13 cellular contexts compared by ENCODE assay signal in genomic region chr6:1595271-1596087, GRCh38. TPM values are rescaled to one million over a fixed set of nuclear protein-coding genes. Genes with fewer than 3 reads are reported as not detected.
DNase-seq lines count a peak whose midpoint lies in the region; ATAC-seq and TF ChIP-seq lines count a peak whose summit lies in the region.
"Had no signal": no experiment of that assay in that cellular context is flagged by ENCODE, and none has a peak within 500 bp of the region (broad histone marks: within the 10 kb centered on the region; RNA-seq: fewer than 3 reads in every experiment).

No MANE protein-coding gene starts in this region.

- no peak for TF ChIP-seq RAD21 in HCT116 (IDR thresholded peaks at IDR 0.05; ENCODE audit: low read depth)

- BruUV-seq in HCT116 (replicated peaks; lab: Mats Ljungman, UMichigan), result no TSS peak

- H3K9me3 ChIP-seq in HCT116 (ENCODE audit: control insufficient read depth in 1 of 2, insufficient read depth in 1 of 2, low read depth in 1 of 2, low read length in 2 of 2), result no peaks in the 10 kb centered on the region
- H3K9me3 ChIP-seq in OCI-LY3 (ENCODE audit: insufficient read depth, low read length), result no peaks in the 10 kb centered on the region
- no peaks in the 10 kb centered on the region for H3K9me3 ChIP-seq in fibroblast of lung (ENCODE audit: control insufficient read depth, insufficient read depth, low read depth, low read length)
- H3K9me3 ChIP-seq in skeletal muscle satellite cell (replicated peaks; ENCODE audit: low read length), result no peaks in the 10 kb centered on the region
- H3K9me3 ChIP-seq in gastrocnemius medialis, result no peaks in the 10 kb centered on the region
- H3K9me3 ChIP-seq: pancreas, thyroid gland had no signal

- H3K4me1 ChIP-seq in HCT116 (ENCODE audit: control insufficient read depth in 1 of 2, insufficient read depth in 2 of 2, low read length in 2 of 2) (peaks cover 2 to 7% of the 10 kb centered on the region in 2 experiments; a peak in 2 of 4 replicates), OCI-LY3 (ENCODE audit: low read length) (0 out of 2 replicates have a peak, but pooled peaks cover 6% of the 10 kb centered on the region), fibroblast of lung (ENCODE audit: control insufficient read depth, extremely low read depth, insufficient read depth, low read length) (peaks cover 3% of the 10 kb centered on the region), skeletal muscle satellite cell (ENCODE audit: control insufficient read depth, insufficient read depth, low read length) (peaks cover 4% of the 10 kb centered on the region), gastrocnemius medialis (peaks cover 2 to 3% of the 10 kb centered on the region in 2 donors)
- H3K4me1 ChIP-seq: pancreas had no signal

- H3K4me1 Mint-ChIP-seq in activated T-helper 1 cell treated with anti-CD3 and anti-CD28 coated beads, Interleukin-12 subunit alpha, Interleukin-12 subunit beta, Interleukin-2, Interleukin-4 antibody, amounts not matched to agents 30 ng/mL and 10 ng/mL and 1 ng/mL, durations not matched to agents 14 hours and 24 hours and 36 hours (ENCODE audit: low read depth), result peaks cover 4% of the 10 kb centered on the region

- TF ChIP-seq POLR2A in HCT116 (IDR thresholded peaks at IDR 0.05; ENCODE audit: borderline replicate concordance, extremely low read depth, insufficient read depth, insufficient read length), result no peak
- no peak for TF ChIP-seq POLR2A in gastrocnemius medialis (IDR thresholded peaks at IDR 0.05)

- no peak overlapping the region for H2AFZ ChIP-seq in HCT116 (ENCODE audit: low read depth, low read length, poor library complexity, severe bottlenecking)
- no peak overlapping the region for H2AFZ ChIP-seq in OCI-LY3 (ENCODE audit: low read depth, low read length)
- peak overlapping the region; percentile 82 for H2AFZ ChIP-seq in fibroblast of lung (ENCODE audit: low read length)

- H3K4me3 ChIP-seq in HCT116 (replicated peaks in 1 of 2; ENCODE audit: low read depth in 1 of 2, low read length in 2 of 2), result no peak overlapping the region
- peak overlapping the region; percentile 66 for H3K4me3 ChIP-seq in OCI-LY3 (ENCODE audit: low read length)
- peak overlapping the region in 3 of 4 experiments; percentile 32 to 57 (median 53) for H3K4me3 ChIP-seq in fibroblast of lung (replicated peaks in 1 of 4; ENCODE audit: control extremely low read depth in 1 of 4, insufficient read depth in 1 of 4, low read depth in 3 of 4, low read length in 4 of 4)
- peak overlapping the region; percentile 63 for H3K4me3 ChIP-seq in skeletal muscle satellite cell (ENCODE audit: low read length)
- peak overlapping the region in 1 of 4 donors; percentile 9 for H3K4me3 ChIP-seq in gastrocnemius medialis
- H3K4me3 ChIP-seq: pancreas, thyroid gland had no signal

- H3K27me3 Mint-ChIP-seq in activated T-helper 1 cell treated with anti-CD3 and anti-CD28 coated beads, Interleukin-12 subunit alpha, Interleukin-12 subunit beta, Interleukin-2, Interleukin-4 antibody, amounts not matched to agents 30 ng/mL and 10 ng/mL and 1 ng/mL, durations not matched to agents 14 hours and 24 hours and 36 hours (ENCODE audit: insufficient read depth), result peaks cover 47% of the 10 kb centered on the region

- no peak overlapping the region for H3K27ac Mint-ChIP-seq in activated T-helper 1 cell treated with anti-CD3 and anti-CD28 coated beads, Interleukin-12 subunit alpha, Interleukin-12 subunit beta, Interleukin-2, Interleukin-4 antibody, amounts not matched to agents 30 ng/mL and 10 ng/mL and 1 ng/mL, durations not matched to agents 14 hours and 24 hours and 36 hours
- H3K27ac Mint-ChIP-seq: CD8-positive, alpha-beta T cell; mesothelial cell of epicardium had no signal

- DNase-seq in HCT116 (ENCODE audit: low read depth, low spot score), result no peak
- no peak for DNase-seq in fibroblast of lung (ENCODE audit: low read depth in 2 of 2)
- DNase-seq in NCI-H2029 (lab: John Stamatoyannopoulos, UW), result no peak
- no peak for DNase-seq in gastrocnemius medialis
- DNase-seq in activated T-helper 1 cell treated with anti-CD3 and anti-CD28 coated beads, Interleukin-12 subunit alpha, Interleukin-12 subunit beta, Interleukin-2, Interleukin-4 antibody, amounts not matched to agents 30 ng/mL and 10 ng/mL and 1 ng/mL, durations not matched to agents 14 hours and 24 hours and 36 hours (ENCODE audit: low spot score), result no peak
- DNase-seq: NCI-H2081 treated with DMSO at 0.1 percent for 48 hours had no signal

- H3K27ac ChIP-seq in HCT116 (ENCODE audit: low read depth, low read length), result no peak overlapping the region
- no peak overlapping the region for H3K27ac ChIP-seq in OCI-LY3 (ENCODE audit: low read length)
- H3K27ac ChIP-seq in fibroblast of lung (ENCODE audit: insufficient read depth, low read length), result no peak overlapping the region
- no peak overlapping the region for H3K27ac ChIP-seq in gastrocnemius medialis
- H3K27ac ChIP-seq: pancreas, thyroid gland had no signal

- intact Hi-C loops in HCT116 (cut with micrococcal nuclease) (loop anchor here (1.0 to 10.0 kb wide), 7 partner anchors 601 to 1459 kb away; no protein-coding TSS in a partner anchor), gastrocnemius medialis (cut with DNase I; ENCODE audit: low total_unique reads) (loop anchor here (1.0 to 2.0 kb wide), 5 partner anchors 601 to 1155 kb away; partner anchors contain the start of gene MYLK4)
- intact Hi-C loops in activated T-helper 1 cell treated with anti-CD3 and anti-CD28 coated beads, Interleukin-12 subunit alpha, Interleukin-12 subunit beta, Interleukin-2, Interleukin-4 antibody, amounts not matched to agents 30 ng/mL and 10 ng/mL and 1 ng/mL, durations not matched to agents 14 hours and 24 hours and 36 hours (cut with micrococcal nuclease), result loop anchor here (1.0 to 2.0 kb wide), 6 partner anchors 509 to 1155 kb away; partner anchors contain the start of gene MYLK4

- H3K4me2 ChIP-seq in HCT116 (ENCODE audit: low read length) (peak overlapping the region; percentile 45), OCI-LY3 (ENCODE audit: low read length) (peak overlapping the region; percentile 76), fibroblast of lung (ENCODE audit: extremely low read depth, insufficient read depth, low read length) (peak overlapping the region; percentile 98), skeletal muscle satellite cell (ENCODE audit: low read length) (peak overlapping the region; percentile 80)

- POLR2A ChIA-PET in HCT116 (lab: Charles Lee), result no interaction called here

- no peak overlapping the region for H3K9ac ChIP-seq in HCT116 (ENCODE audit: low read length)
- no peak overlapping the region for H3K9ac ChIP-seq in OCI-LY3 (ENCODE audit: low read length)
- H3K9ac ChIP-seq in fibroblast of lung (ENCODE audit: insufficient read depth, low read length), result no peak overlapping the region
- no peak overlapping the region for H3K9ac ChIP-seq in skeletal muscle satellite cell (ENCODE audit: low read depth, low read length)

- RAD21 ChIA-PET in HCT116 (lab: Charles Lee; ENCODE audit: low non-redundant PET in 1 of 2, low total read pairs in 2 of 2, uncharacterized antibody in 2 of 2, unreplicated experiment in 2 of 2), result no interaction called here

- H3K36me3 ChIP-seq in HCT116 (ENCODE audit: control insufficient read depth in 1 of 2, insufficient read depth in 2 of 2, low read length in 2 of 2) (no peaks in the 10 kb centered on the region), OCI-LY3 (replicated peaks; ENCODE audit: low read depth, low read length) (no peaks in the 10 kb centered on the region), fibroblast of lung (ENCODE audit: control insufficient read depth, insufficient read depth, low read length) (no peaks in the 10 kb centered on the region), skeletal muscle satellite cell (ENCODE audit: insufficient read depth, low read length) (no peaks in the 10 kb centered on the region), gastrocnemius medialis (no peaks in the 10 kb centered on the region)
- H3K36me3 ChIP-seq: pancreas, thyroid gland had no signal

- H3K4me3 Mint-ChIP-seq in activated T-helper 1 cell treated with anti-CD3 and anti-CD28 coated beads, Interleukin-12 subunit alpha, Interleukin-12 subunit beta, Interleukin-2, Interleukin-4 antibody, amounts not matched to agents 30 ng/mL and 10 ng/mL and 1 ng/mL, durations not matched to agents 14 hours and 24 hours and 36 hours, result no peak overlapping the region
- H3K4me3 Mint-ChIP-seq: CD8-positive, alpha-beta T cell had no signal

- H3K9me3 Mint-ChIP-seq in activated T-helper 1 cell treated with anti-CD3 and anti-CD28 coated beads, Interleukin-12 subunit alpha, Interleukin-12 subunit beta, Interleukin-2, Interleukin-4 antibody, amounts not matched to agents 30 ng/mL and 10 ng/mL and 1 ng/mL, durations not matched to agents 14 hours and 24 hours and 36 hours, result no peaks in the 10 kb centered on the region
- H3K9me3 Mint-ChIP-seq: CD8-positive, alpha-beta T cell; mesothelial cell of epicardium had no signal

- in situ Hi-C loops in gastrocnemius medialis (cut with MboI; ENCODE audit: low sequenced_read_pairs in 4 of 4), result loop anchor here (10.0 to 25.0 kb wide), 5 partner anchors 592 to 1142 kb away; no protein-coding TSS in a partner anchor

- H3K79me2 ChIP-seq in HCT116 (ENCODE audit: insufficient read depth, low read length), result no peaks in the 10 kb centered on the region
- H3K79me2 ChIP-seq in OCI-LY3 (ENCODE audit: low read length), result no peaks in the 10 kb centered on the region
- H3K79me2 ChIP-seq in fibroblast of lung (ENCODE audit: control insufficient read depth, insufficient read depth, low read length), result no peaks in the 10 kb centered on the region

- no peaks in the 10 kb centered on the region for H3K36me3 Mint-ChIP-seq in activated T-helper 1 cell treated with anti-CD3 and anti-CD28 coated beads, Interleukin-12 subunit alpha, Interleukin-12 subunit beta, Interleukin-2, Interleukin-4 antibody, amounts not matched to agents 30 ng/mL and 10 ng/mL and 1 ng/mL, durations not matched to agents 14 hours and 24 hours and 36 hours (ENCODE audit: low read depth)
- H3K36me3 Mint-ChIP-seq: brain; CD8-positive, alpha-beta T cell; mesothelial cell of epicardium had no signal

- TF ChIP-seq CTCF in HCT116 (IDR thresholded peaks at IDR 0.05 in 2 of 3, conservative IDR thresholded peaks at IDR 0.05 in 1 of 3; ENCODE audit: borderline replicate concordance in 1 of 3, insufficient read depth in 1 of 3, low read depth in 2 of 3, low read length in 2 of 3) (no peak), OCI-LY3 (IDR thresholded peaks at IDR 0.05; ENCODE audit: low read depth, low read length) (no peak), fibroblast of lung (conservative IDR thresholded peaks at IDR 0.05 in 1 of 2, IDR thresholded peaks at IDR 0.05 in 1 of 2; ENCODE audit: low read depth in 1 of 2, low read length in 2 of 2) (no peak), gastrocnemius medialis (IDR thresholded peaks at IDR 0.05 in 4 of 5, conservative IDR thresholded peaks at IDR 0.05 in 1 of 5) (no peak)

- no peaks in the 10 kb centered on the region for H3K9me2 ChIP-seq in HCT116 (ENCODE audit: insufficient read depth)

- H4K20me1 ChIP-seq in HCT116 (ENCODE audit: insufficient read depth) (no peaks in the 10 kb centered on the region), OCI-LY3 (ENCODE audit: insufficient read depth, low read length) (no peaks in the 10 kb centered on the region), fibroblast of lung (ENCODE audit: control insufficient read depth, extremely low read depth, insufficient read depth, low read length) (no peaks in the 10 kb centered on the region)

- ATAC-seq in HCT116 (peak; percentile 8; the same call in 1 of the 2 replicates), gastrocnemius medialis (no peak)

- CTCF ChIA-PET in HCT116 (lab: Charles Lee), result interaction anchor here (1.6 to 2.1 kb wide), 4 partner anchors 758 to 1155 kb away, joined by 5 to 16 read pairs (median 8); partner anchors contain the start of gene MYLK4

- 0 out of 2 replicates have a peak, but pooled peaks cover 2% of the 10 kb centered on the region for H3K27me3 ChIP-seq in HCT116 (ENCODE audit: insufficient read depth, low read length)
- H3K27me3 ChIP-seq in OCI-LY3 (ENCODE audit: low read depth, low read length), result no peaks in the 10 kb centered on the region
- peaks cover 4% of the 10 kb centered on the region for H3K27me3 ChIP-seq in fibroblast of lung (ENCODE audit: control insufficient read depth, insufficient read depth, low read length)
- H3K27me3 ChIP-seq in skeletal muscle satellite cell (ENCODE audit: control insufficient read depth, insufficient read depth, low read length), result peaks cover 61% of the 10 kb centered on the region
- H3K27me3 ChIP-seq in gastrocnemius medialis, result peaks cover 22 to 31% (median 30%) of the 10 kb centered on the region in 3 donors
- H3K27me3 ChIP-seq: thyroid gland had no signal

RNA-seq across cellular contexts. Expression of gene FOXC1, which starts 14.2 kb away (rescaled TPM):
- 40.7 TPM for total RNA-seq in HCT116 (2021; ENCODE audit: unreplicated experiment)
- polyA plus RNA-seq in HCT116 (2012), result 13.4 and 15.4 TPM in 2 replicates
- total RNA-seq in fibroblast of lung, result 0.66 and 0.77 TPM in 2 replicates
- 2.3 TPM in 2 replicates for polyA plus RNA-seq in fibroblast of lung
- 2.4 and 2.6 TPM in 2 replicates for polyA plus RNA-seq in fibroblast of lung (2012)
- polyA minus RNA-seq in fibroblast of lung (ENCODE audit: low replicate concordance), result 0.52 and 1.1 TPM in 2 replicates
- total RNA-seq in skeletal muscle satellite cell (2012; rRNA removed), result 3.3 and 6.1 TPM in 2 replicates
- total RNA-seq in gastrocnemius medialis, result 1 to 10 TPM in 3 of 4 donors, under 1 TPM in 1; 0.92 to 3.9 (median 2.0) TPM
- 0.23 and 0.44 TPM in 2 replicates for total RNA-seq in activated T-helper 1 cell treated with anti-CD3 and anti-CD28 coated beads, Interleukin-12 subunit alpha, Interleukin-12 subunit beta, Interleukin-2, Interleukin-4 antibody, amounts not matched to agents 30 ng/mL and 10 ng/mL and 1 ng/mL, durations not matched to agents 14 hours and 24 hours and 36 hours
- total RNA-seq: CD8-positive, alpha-beta T cell had no signal

Comparison
In these comparisons a context has a peak if more than half of its experiments do, and no peak if none do; other contexts are left out.
1. H3K4me2 ChIP-seq: peak in every context shown above with its lines; median percentile 98 in fibroblast of lung; 80 in skeletal muscle satellite cell; 76 in OCI-LY3; 45 in HCT116.
2. H3K4me3 ChIP-seq: peak in OCI-LY3 (single experiment), fibroblast of lung (3 of 4) and skeletal muscle satellite cell (single experiment); none in HCT116 (0 of 2).